9 cellular contexts compared by ENCODE assay signal in the genomic region with DNA sequence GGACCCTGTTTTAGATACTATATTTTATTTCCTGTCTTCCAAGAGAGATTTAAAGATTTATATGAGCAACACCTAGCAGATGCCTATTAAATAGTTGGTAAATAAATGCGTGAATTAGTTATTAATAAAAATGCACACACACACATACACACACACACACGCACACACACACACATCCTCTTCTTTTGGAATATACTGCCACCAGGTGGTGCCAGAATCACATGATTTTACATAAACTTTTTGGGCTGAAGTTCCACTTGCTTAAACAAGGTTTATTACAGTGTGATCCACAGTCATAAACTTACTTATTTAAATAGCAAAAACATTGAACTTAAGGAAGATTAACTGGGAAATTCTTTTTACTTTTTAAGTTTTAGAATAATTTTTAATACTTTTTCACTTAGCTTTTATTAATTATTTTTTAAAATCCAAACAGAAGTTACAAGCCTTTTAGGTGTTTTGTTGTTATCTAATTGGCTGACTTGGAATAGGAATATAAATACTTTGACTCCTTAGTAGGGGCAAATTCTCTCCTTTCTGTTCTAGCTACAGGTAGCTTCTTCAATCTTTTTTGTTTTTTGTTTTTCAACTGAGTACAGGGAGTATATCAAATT. TPM values are rescaled to one million over a fixed set of nuclear protein-coding genes. Genes with fewer than 3 reads are reported as not detected.
A peak's percentile ranks its signal among the peaks of the same experiment; 100 is the strongest.
DNase-seq lines count a peak whose midpoint lies in the region; ATAC-seq and TF ChIP-seq lines count a peak whose summit lies in the region.
"Had no signal": no experiment of that assay in that cellular context is flagged by ENCODE, and none has a peak within 500 bp of the region (broad histone marks: within the 10 kb centered on the region; RNA-seq: fewer than 3 reads in every experiment).

No MANE protein-coding gene starts in this region.

- no peak overlapping the region for H3K9ac ChIP-seq in endodermal cell (ENCODE audit: extremely low read depth, low read length, poor library complexity, severe bottlenecking)

- H3K4me1 Mint-ChIP-seq in endodermal cell = no peaks in the 10 kb centered on the region
- no peaks in the 10 kb centered on the region for H3K4me1 Mint-ChIP-seq in nephron progenitor cell

- no peaks in the 10 kb centered on the region for H3K27me3 ChIP-seq in endodermal cell (ENCODE audit: control insufficient read depth, insufficient read depth, low read length, poor library complexity, severe bottlenecking)

- peaks cover 5% of the 10 kb centered on the region for H3K36me3 ChIP-seq in endodermal cell (ENCODE audit: control insufficient read depth, insufficient read depth, low read length)

- H3K9me3 Mint-ChIP-seq in endodermal cell (peaks cover 4% of the 10 kb centered on the region), nephron progenitor cell (no peaks in the 10 kb centered on the region)

- H3K27me3 Mint-ChIP-seq in endodermal cell (ENCODE audit: insufficient read depth) (peaks cover 11% of the 10 kb centered on the region), nephron progenitor cell (ENCODE audit: low read depth, poor library complexity) (peaks cover 3% of the 10 kb centered on the region)

- 84 to 100% methylated on average over 1 of the region's 2 CpGs for WGBS in endodermal cell (ENCODE audit: insufficient coverage in 1 of 2, insufficient read length in 1 of 2), 2 experiments

- in situ Hi-C loops in ACHN (cut with HindIII; ENCODE audit: low pct_ligation_motif_present, low pct_unique_long_range_greater_than_20kb, low sequenced_read_pairs) = no loop called here
- in situ Hi-C loops in G401 (cut with HindIII; ENCODE audit: low sequenced_read_pairs) = no loop called here

- no peaks in the 10 kb centered on the region for H3K4me1 ChIP-seq in endodermal cell (ENCODE audit: control insufficient read depth, insufficient read depth, low read length)

- peaks cover 8% of the 10 kb centered on the region for H3K9me3 ChIP-seq in endodermal cell (ENCODE audit: control insufficient read depth, low read length)

- H3K4me3 Mint-ChIP-seq in endodermal cell (no peak overlapping the region), nephron progenitor cell (no peak overlapping the region)

- ATAC-seq in HG02852 (IDR thresholded peaks at IDR 0.05; ENCODE audit: unreplicated experiment) = no peak
- no peak for ATAC-seq in GM21367 (IDR thresholded peaks at IDR 0.05; ENCODE audit: unreplicated experiment)

- DNase-seq in ACHN = peak; percentile 80
- peak; percentile 43 for DNase-seq in G401 (ENCODE audit: low spot score)
- peak; percentile 65 for DNase-seq in NCI-H1694 (lab: John Stamatoyannopoulos, UW)
- peak; percentile 34 for DNase-seq in UCSD-AML1 (lab: John Stamatoyannopoulos, UW; ENCODE audit: unreplicated experiment)
- peak; percentile 73 for DNase-seq in endodermal cell
- DNase-seq in nephron progenitor cell = peak; percentile 53

- TF ChIP-seq CTCF in endodermal cell (conservative IDR thresholded peaks at IDR 0.05) (peak; percentile 78), nephron progenitor cell (IDR thresholded peaks at IDR 0.05) (peak; percentile 51)

- no peak overlapping the region for H3K27ac ChIP-seq in endodermal cell (ENCODE audit: low read depth, low read length)
- H3K27ac ChIP-seq: HL-60 had no signal

- H3K27ac Mint-ChIP-seq in endodermal cell (no peak overlapping the region), nephron progenitor cell (peak overlapping the region; percentile 19)

- H3K4me3 ChIP-seq in endodermal cell (ENCODE audit: low read length) = no peak overlapping the region

- H3K36me3 Mint-ChIP-seq in endodermal cell (ENCODE audit: low read depth) (peaks cover 8% of the 10 kb centered on the region), nephron progenitor cell (ENCODE audit: low read depth) (peaks cover 43% of the 10 kb centered on the region)

RNA-seq across cellular contexts. Expression of gene RAD51B, which starts 17.5 kb away (rescaled TPM):
- total RNA-seq in G401 (2014; rRNA removed; shearing (Covaris generic)) = 61.4 and 103 TPM in 2 replicates
- total RNA-seq in endodermal cell = 10 to 100 TPM; 22.8 to 33.8 TPM
- polyA plus RNA-seq in endodermal cell (2013, experiment 1 of 2) = 13.4 TPM
- 14.8 TPM for polyA plus RNA-seq in endodermal cell (2013, experiment 2 of 2)

RNA-seq across cellular contexts. Expression of gene ZFYVE26, which starts 20.7 kb away (rescaled TPM):
- total RNA-seq in G401 (2014; rRNA removed; shearing (Covaris generic)) = 58.9 and 93.4 TPM in 2 replicates
- total RNA-seq in endodermal cell = 10 to 100 TPM; 27.4 to 29.4 TPM
- 10.4 TPM for polyA plus RNA-seq in endodermal cell (2013, experiment 1 of 2)
- 9.9 TPM for polyA plus RNA-seq in endodermal cell (2013, experiment 2 of 2)
